Comparison of ENCODE assay signal across 28 cellular contexts in genomic region chr4:152563209-152563608, GRCh38.
"Had no signal": no experiment of that assay in that cellular context is flagged by ENCODE, and none has a peak within 500 bp of the region (broad histone marks: within the 10 kb centered on the region; RNA-seq: fewer than 3 reads in every experiment).

No MANE protein-coding gene starts in this region.

- H3K9me3 Mint-ChIP-seq: activated CD4-positive, alpha-beta T cell treated with anti-CD3 and anti-CD28 coated beads, Interleukin-2, amount 10 ng/mL, durations not matched to agents 7 days and 5 days; activated CD8-positive, alpha-beta T cell treated with anti-CD3 and anti-CD28 coated beads for 36 hours; activated naive CD4-positive, alpha-beta T cell treated with anti-CD3 and anti-CD28 coated beads, Interleukin-2, amount 50 U/mL, for 24 hours; activated T-cell treated with anti-CD3 and anti-CD28 coated beads, Interleukin-2, amount 50 U/mL, for 4 hours; activated T-helper 17 cell treated with anti-CD3 and anti-CD28 coated beads, Interleukin-2, amount 50 U/mL, for 72 hours; central memory CD8-positive, alpha-beta T cell; nephron; stimulated activated naive CD8-positive, alpha-beta T cell treated with anti-CD3 and anti-CD28 coated beads, Interleukin-15, Interleukin-2, amounts not matched to agents 100 ng/mL and 50 ng/mL, for 24 hours; type B pancreatic cell had no signal

- H3K27ac ChIP-seq: breast epithelium, epithelial cell of prostate, esophagus squamous epithelium, heart right ventricle, left lung, lower lobe of right lung, uterus had no signal

- H3K36me3 ChIP-seq: breast epithelium, esophagus squamous epithelium, heart right ventricle, left lung, lower lobe of right lung, uterus had no signal

- ATAC-seq: activated CD8-positive, alpha-beta T cell treated with anti-CD3 and anti-CD28 coated beads for 36 hours; activated T-cell treated with anti-CD3 and anti-CD28 coated beads, Interleukin-2, amount 50 U/mL, for 4 hours; activated T-helper 17 cell treated with anti-CD3 and anti-CD28 coated beads, Interleukin-2, amount 50 U/mL, for 72 hours; heart right ventricle; left lung; lower lobe of right lung; right cardiac atrium had no signal

- H3K36me3 Mint-ChIP-seq: activated naive CD4-positive, alpha-beta T cell treated with anti-CD3 and anti-CD28 coated beads, Interleukin-2, amount 50 U/mL, for 24 hours; type B pancreatic cell had no signal

- H3K4me3 Mint-ChIP-seq: activated CD4-positive, alpha-beta T cell treated with anti-CD3 and anti-CD28 coated beads, Interleukin-2, amount 10 ng/mL, durations not matched to agents 7 days and 5 days; activated CD8-positive, alpha-beta T cell treated with anti-CD3 and anti-CD28 coated beads for 36 hours; activated naive CD4-positive, alpha-beta T cell treated with anti-CD3 and anti-CD28 coated beads, Interleukin-2, amount 50 U/mL, for 24 hours; activated T-cell treated with anti-CD3 and anti-CD28 coated beads, Interleukin-2, amount 50 U/mL, for 4 hours; activated T-helper 17 cell treated with anti-CD3 and anti-CD28 coated beads, Interleukin-2, amount 50 U/mL, for 72 hours; central memory CD8-positive, alpha-beta T cell; nephron; stimulated activated naive CD8-positive, alpha-beta T cell treated with anti-CD3 and anti-CD28 coated beads, Interleukin-15, Interleukin-2, amounts not matched to agents 100 ng/mL and 50 ng/mL, for 24 hours; type B pancreatic cell had no signal

- DNase-seq: activated CD4-positive, alpha-beta T cell treated with anti-CD3 and anti-CD28 coated beads, Interleukin-2, amount 10 ng/mL, durations not matched to agents 7 days and 5 days; activated CD4-positive, CD25-positive, alpha-beta regulatory T cell treated with anti-CD3 and anti-CD28 coated beads, Interleukin-2, amount 50 U/mL, for 72 hours; activated CD8-positive, alpha-beta T cell treated with anti-CD3 and anti-CD28 coated beads for 36 hours; activated gamma-delta T cell treated with Interleukin-2 at 50 U/mL for 16 hours; activated T-cell treated with anti-CD3 and anti-CD28 coated beads, Interleukin-2, amount 50 U/mL, for 4 hours; dermis blood vessel endothelial cell; effector CD4-positive, alpha-beta T cell; esophagus squamous epithelium; foreskin melanocyte; heart right ventricle; kidney glomerular epithelial cell; left lung; lower lobe of right lung; mesendoderm; right cardiac atrium; stimulated activated CD4-positive, alpha-beta T cell treated with anti-CD3 and anti-CD28 coated beads, Interleukin-2, amount 100 ng/mL, for 48 hours; uterus had no signal

- H3K4me1 Mint-ChIP-seq: activated T-helper 17 cell treated with anti-CD3 and anti-CD28 coated beads, Interleukin-2, amount 50 U/mL, for 72 hours; central memory CD8-positive, alpha-beta T cell; nephron had no signal

- FAIRE-seq: colon, endometrium, TTC549 had no signal

- H3K9me3 ChIP-seq: breast epithelium, esophagus squamous epithelium, heart right ventricle, left lung, lower lobe of right lung, uterus had no signal

- H3K4me1 ChIP-seq: breast epithelium, esophagus squamous epithelium, heart right ventricle, left lung, lower lobe of right lung, uterus had no signal

- H3K27me3 ChIP-seq: breast epithelium, esophagus squamous epithelium, heart right ventricle, left lung, uterus had no signal

- H3K4me3 ChIP-seq: breast epithelium, esophagus squamous epithelium, heart right ventricle, left lung, lower lobe of right lung, uterus had no signal

- H3K27ac Mint-ChIP-seq: activated CD4-positive, alpha-beta T cell treated with anti-CD3 and anti-CD28 coated beads, Interleukin-2, amount 10 ng/mL, durations not matched to agents 7 days and 5 days; activated CD8-positive, alpha-beta T cell treated with anti-CD3 and anti-CD28 coated beads for 36 hours; activated naive CD4-positive, alpha-beta T cell treated with anti-CD3 and anti-CD28 coated beads, Interleukin-2, amount 50 U/mL, for 24 hours; activated T-helper 17 cell treated with anti-CD3 and anti-CD28 coated beads, Interleukin-2, amount 50 U/mL, for 72 hours; nephron; stimulated activated naive CD8-positive, alpha-beta T cell treated with anti-CD3 and anti-CD28 coated beads, Interleukin-15, Interleukin-2, amounts not matched to agents 100 ng/mL and 50 ng/mL, for 24 hours; type B pancreatic cell had no signal

- H3K27me3 Mint-ChIP-seq: activated CD4-positive, alpha-beta T cell treated with anti-CD3 and anti-CD28 coated beads, Interleukin-2, amount 10 ng/mL, durations not matched to agents 7 days and 5 days; activated CD8-positive, alpha-beta T cell treated with anti-CD3 and anti-CD28 coated beads for 36 hours; activated naive CD4-positive, alpha-beta T cell treated with anti-CD3 and anti-CD28 coated beads, Interleukin-2, amount 50 U/mL, for 24 hours; activated T-helper 17 cell treated with anti-CD3 and anti-CD28 coated beads, Interleukin-2, amount 50 U/mL, for 72 hours; central memory CD8-positive, alpha-beta T cell; stimulated activated naive CD8-positive, alpha-beta T cell treated with anti-CD3 and anti-CD28 coated beads, Interleukin-15, Interleukin-2, amounts not matched to agents 100 ng/mL and 50 ng/mL, for 24 hours; type B pancreatic cell had no signal
